Comparison of ENCODE assay signal across 7 cellular contexts in genomic region chr3:197659144-197659543, GRCh38.
A peak's percentile ranks its signal among the peaks of the same experiment; 100 is the strongest.
ATAC-seq lines count a peak whose summit lies in the region.
"Not testable (repeated sequence)": the region's sequence is repeated elsewhere in the genome, so short reads cannot be mapped to it uniquely, and the experiment has no call there.

No MANE protein-coding gene starts in this region.

- not testable (repeated sequence) for H3K9me3 Mint-ChIP-seq in activated T-helper 17 cell treated with anti-CD3 and anti-CD28 coated beads, Interleukin-2, amount 50 U/mL, for 72 hours

- not testable (repeated sequence) for H3K36me3 Mint-ChIP-seq in activated T-helper 17 cell treated with anti-CD3 and anti-CD28 coated beads, Interleukin-2, amount 50 U/mL, for 72 hours (ENCODE audit: low read depth)

- H3K4me3 Mint-ChIP-seq in activated T-helper 17 cell treated with anti-CD3 and anti-CD28 coated beads, Interleukin-2, amount 50 U/mL, for 72 hours = not testable (repeated sequence)

- not testable (repeated sequence) for H3K4me1 Mint-ChIP-seq in activated T-helper 17 cell treated with anti-CD3 and anti-CD28 coated beads, Interleukin-2, amount 50 U/mL, for 72 hours

- H3K27me3 Mint-ChIP-seq in activated T-helper 17 cell treated with anti-CD3 and anti-CD28 coated beads, Interleukin-2, amount 50 U/mL, for 72 hours = not testable (repeated sequence)

- not testable (repeated sequence) for H3K27ac Mint-ChIP-seq in activated T-helper 17 cell treated with anti-CD3 and anti-CD28 coated beads, Interleukin-2, amount 50 U/mL, for 72 hours

- peak; percentile 42 for ATAC-seq in GM18520 (IDR thresholded peaks at IDR 0.05; ENCODE audit: unreplicated experiment)
- ATAC-seq in GM19438 (IDR thresholded peaks at IDR 0.05; ENCODE audit: low read depth, unreplicated experiment) = peak; percentile 83
- peak; percentile 48 for ATAC-seq in GM21576 (IDR thresholded peaks at IDR 0.05; ENCODE audit: unreplicated experiment)
- peak; percentile 58 for ATAC-seq in HG02852 (IDR thresholded peaks at IDR 0.05; ENCODE audit: unreplicated experiment)
- ATAC-seq in HG03135 (IDR thresholded peaks at IDR 0.05; ENCODE audit: unreplicated experiment) = peak; percentile 42
- ATAC-seq in HG03565 (IDR thresholded peaks at IDR 0.05; ENCODE audit: unreplicated experiment) = peak; percentile 49
- ATAC-seq in activated T-helper 17 cell treated with anti-CD3 and anti-CD28 coated beads, Interleukin-2, amount 50 U/mL, for 72 hours (replicated peaks) = peak; percentile 28

Comparison
In these comparisons a context has a peak if more than half of its experiments do, and no peak if none do; other contexts are left out.
1. Peak in every context shown above with its lines: ATAC-seq.
2. ATAC-seq: peak in every context shown above with its lines; median percentile 83 in GM19438; 58 in HG02852; 49 in HG03565; 48 in GM21576; 42 in GM18520; 42 in HG03135; 28 in activated T-helper 17 cell treated with anti-CD3 and anti-CD28 coated beads, Interleukin-2, amount 50 U/mL, for 72 hours.